Comparison of ENCODE assay signal across 15 cellular contexts in genomic region chr14:104867371-104868059, GRCh38. TPM values are rescaled to one million over a fixed set of nuclear protein-coding genes. Genes with fewer than 3 reads are reported as not detected.
A peak's percentile ranks its signal among the peaks of the same experiment; 100 is the strongest.
DNase-seq lines count a peak whose midpoint lies in the region; ATAC-seq and TF ChIP-seq lines count a peak whose summit lies in the region.
"Had no signal": no experiment of that assay in that cellular context is flagged by ENCODE, and none has a peak within 500 bp of the region (broad histone marks: within the 10 kb centered on the region; RNA-seq: fewer than 3 reads in every experiment).

No MANE protein-coding gene starts in this region.

- H3K4ac ChIP-seq in mesenchymal stem cell (ENCODE audit: low read depth in 1 of 2, low read length in 2 of 2), result no peak overlapping the region

- H4K20me1 ChIP-seq in Karpas-422 (ENCODE audit: insufficient read depth, low read depth, low read length), result peaks cover 7% of the 10 kb centered on the region

- peak overlapping the region in 1 of 2 experiments; percentile 91 for H3K23ac ChIP-seq in mesenchymal stem cell (ENCODE audit: low read length in 2 of 2)

- no peaks in the 10 kb centered on the region for H3K27me3 ChIP-seq in breast epithelium
- H3K27me3 ChIP-seq in mesenchymal stem cell (ENCODE audit: control insufficient read depth in 1 of 2, insufficient read depth in 1 of 2, low read length in 2 of 2), result peaks cover 0 to 21% of the 10 kb centered on the region in 2 experiments
- H3K27me3 ChIP-seq in Karpas-422 (ENCODE audit: low read length), result no peaks in the 10 kb centered on the region

- H3K36me3 Mint-ChIP-seq in MCF 10A (ENCODE audit: insufficient read depth, unreplicated experiment), result peaks cover 6% of the 10 kb centered on the region
- H3K36me3 Mint-ChIP-seq in T-cell, result no peaks in the 10 kb centered on the region
- no peaks in the 10 kb centered on the region for H3K36me3 Mint-ChIP-seq in stimulated activated memory B cell treated with anti-CD40 and anti-IgM and Interleukin-4, amounts not matched to agents 10 μg/mL and 1 μg/mL and 100 μg/mL, for 72 hours
- H3K36me3 Mint-ChIP-seq: CD14-positive monocyte had no signal

- TF ChIP-seq POLR2A in breast epithelium (IDR thresholded peaks at IDR 0.05), result no peak

- CTCF ChIA-PET in MCF 10A (lab: Yijun Ruan, JAX) (interaction anchor here (0.6 to 1.5 kb wide), 5 partner anchors 29 to 773 kb away, joined by 3 to 5 read pairs (median 4); no protein-coding TSS in a partner anchor), T-cell (lab: Charles Lee) (no interaction called here)

- no peak for TF ChIP-seq CTCF in MCF 10A (IDR thresholded peaks at IDR 0.05; ENCODE audit: unreplicated experiment)
- no peak for TF ChIP-seq CTCF in breast epithelium (IDR thresholded peaks at IDR 0.05)

- H3K4me2 ChIP-seq in mesenchymal stem cell (ENCODE audit: low read length, poor library complexity, severe bottlenecking) (no peak overlapping the region), Karpas-422 (ENCODE audit: low read depth, low read length, poor library complexity, severe bottlenecking) (no peak overlapping the region)

- DNase-seq in MCF 10A (ENCODE audit: unreplicated experiment) (no peak), breast epithelium (ENCODE audit: low spot score in 2 of 2) (no peak), T-cell (no peak), mesenchymal stem cell (no peak), Karpas-422 (no peak)
- no peak for DNase-seq in stimulated activated CD4-positive, alpha-beta T cell treated with anti-CD3 and anti-CD28 coated beads, Interleukin-2, amount 100 ng/mL, for 48 hours
- DNase-seq: MM.1S; NCI-H2227 treated with DMSO at 0.1 percent for 48 hours; stimulated activated CD4-positive, alpha-beta T cell treated with anti-CD3 and anti-CD28 coated beads, Interleukin-4, amount 100 ng/mL, for 24 hours had no signal

- H3K4me3 Mint-ChIP-seq in MCF 10A (ENCODE audit: unreplicated experiment) (peak overlapping the region; percentile 89), T-cell (peak overlapping the region in 2 of 3 donors; percentile 66 to 73)
- H3K4me3 Mint-ChIP-seq in stimulated activated memory B cell treated with anti-CD40 and anti-IgM and Interleukin-4, amounts not matched to agents 10 μg/mL and 1 μg/mL and 100 μg/mL, for 72 hours, result peak overlapping the region; percentile 30

- H2BK120ac ChIP-seq in mesenchymal stem cell (ENCODE audit: low read depth, low read length), result no peak overlapping the region

- H3K4me1 ChIP-seq in breast epithelium, result peaks cover 0 to 3% of the 10 kb centered on the region in 2 donors
- peaks cover 45% of the 10 kb centered on the region for H3K4me1 ChIP-seq in mesenchymal stem cell (ENCODE audit: control insufficient read depth, insufficient read depth, low read depth, low read length)
- peaks cover 2% of the 10 kb centered on the region; the same call in 1 of the 2 replicates for H3K4me1 ChIP-seq in Karpas-422 (ENCODE audit: low read length)

- POLR2A ChIA-PET in MCF 10A (lab: Yijun Ruan, JAX) (no interaction called here), T-cell (lab: Charles Lee) (no interaction called here)

- H3K9me3 Mint-ChIP-seq in MCF 10A (ENCODE audit: unreplicated experiment) (no peaks in the 10 kb centered on the region), T-cell (no peaks in the 10 kb centered on the region)
- no peaks in the 10 kb centered on the region for H3K9me3 Mint-ChIP-seq in stimulated activated memory B cell treated with anti-CD40 and anti-IgM and Interleukin-4, amounts not matched to agents 10 μg/mL and 1 μg/mL and 100 μg/mL, for 72 hours
- H3K9me3 Mint-ChIP-seq: stimulated activated naive CD8-positive, alpha-beta T cell treated with anti-CD3 and anti-CD28 coated beads, Interleukin-15, Interleukin-2, amounts not matched to agents 100 ng/mL and 50 ng/mL, for 24 hours had no signal

- no peaks in the 10 kb centered on the region for H3K27me3 Mint-ChIP-seq in MCF 10A (ENCODE audit: insufficient read depth, unreplicated experiment)
- peaks cover 9 to 10% of the 10 kb centered on the region in 2 donors for H3K27me3 Mint-ChIP-seq in T-cell
- peaks cover 77% of the 10 kb centered on the region for H3K27me3 Mint-ChIP-seq in stimulated activated memory B cell treated with anti-CD40 and anti-IgM and Interleukin-4, amounts not matched to agents 10 μg/mL and 1 μg/mL and 100 μg/mL, for 72 hours

- BruUV-seq in MCF 10A (replicated peaks; lab: Mats Ljungman, UMichigan), result no TSS peak

- H3K18ac ChIP-seq in mesenchymal stem cell (ENCODE audit: low read depth in 1 of 2, low read length in 2 of 2), result no peak overlapping the region

- H3K4me3 ChIP-seq in breast epithelium (peak overlapping the region in 1 of 3 donors; percentile 8), mesenchymal stem cell (ENCODE audit: insufficient read depth in 1 of 2, low read depth in 1 of 2, low read length in 2 of 2) (peak overlapping the region; percentile 19 to 87), Karpas-422 (ENCODE audit: low read length) (no peak overlapping the region)

- H3K79me1 ChIP-seq in mesenchymal stem cell (replicated peaks; ENCODE audit: low read length, poor library complexity, severe bottlenecking), result peaks cover 44% of the 10 kb centered on the region

- no peaks in the 10 kb centered on the region for H3K9me3 ChIP-seq in breast epithelium
- H3K9me3 ChIP-seq in mesenchymal stem cell (ENCODE audit: control insufficient read depth, low read length), result no peaks in the 10 kb centered on the region
- H3K9me3 ChIP-seq in Karpas-422 (ENCODE audit: low read length), result no peaks in the 10 kb centered on the region

- H2AFZ ChIP-seq in mesenchymal stem cell (ENCODE audit: low read depth, low read length) (no peak overlapping the region), Karpas-422 (ENCODE audit: low read length) (no peak overlapping the region)

- H3K27ac ChIP-seq in breast epithelium, result no peak overlapping the region
- no peak overlapping the region for H3K27ac ChIP-seq in mesenchymal stem cell (ENCODE audit: low read length, poor library complexity, severe bottlenecking)
- H3K27ac ChIP-seq in Karpas-422 (ENCODE audit: low read length), result no peak overlapping the region
- H3K27ac ChIP-seq: HL-60 had no signal

- H3K9ac ChIP-seq in mesenchymal stem cell (ENCODE audit: low read length) (peak overlapping the region; percentile 91), Karpas-422 (ENCODE audit: low read length) (no peak overlapping the region)

- no peak overlapping the region for H2BK5ac ChIP-seq in mesenchymal stem cell (ENCODE audit: low read depth, low read length, poor library complexity, severe bottlenecking)

- H3K27ac Mint-ChIP-seq in MCF 10A (ENCODE audit: low read depth, unreplicated experiment) (peak overlapping the region; percentile 76), T-cell (no peak overlapping the region)
- no peak overlapping the region for H3K27ac Mint-ChIP-seq in stimulated activated memory B cell treated with anti-CD40 and anti-IgM and Interleukin-4, amounts not matched to agents 10 μg/mL and 1 μg/mL and 100 μg/mL, for 72 hours
- H3K27ac Mint-ChIP-seq: stimulated activated naive CD8-positive, alpha-beta T cell treated with anti-CD3 and anti-CD28 coated beads, Interleukin-15, Interleukin-2, amounts not matched to agents 100 ng/mL and 50 ng/mL, for 24 hours had no signal

- intact Hi-C loops in MCF 10A (cut with micrococcal nuclease) (no loop called here), breast epithelium (cut with DNase I; ENCODE audit: low total_unique reads) (no loop called here)

- ATAC-seq in T-cell (replicated peaks in 1 of 4), result no peak
- ATAC-seq in stimulated activated memory B cell treated with anti-CD40 and anti-IgM and Interleukin-4, amounts not matched to agents 10 μg/mL and 1 μg/mL and 100 μg/mL, for 72 hours, result no peak
- ATAC-seq in GM18498 (IDR thresholded peaks at IDR 0.05; ENCODE audit: unreplicated experiment), result no peak
- ATAC-seq: left colon had no signal

- H4K91ac ChIP-seq in mesenchymal stem cell (ENCODE audit: low read length), result no peak overlapping the region

- H2BK15ac ChIP-seq in mesenchymal stem cell (ENCODE audit: low read depth, poor library complexity, severe bottlenecking), result no peak overlapping the region

- peak overlapping the region in 1 of 2 experiments; percentile 26 for H3K14ac ChIP-seq in mesenchymal stem cell (ENCODE audit: low read length in 2 of 2)

- H3K4me1 Mint-ChIP-seq in MCF 10A (ENCODE audit: insufficient read depth, unreplicated experiment) (peaks cover 25% of the 10 kb centered on the region), T-cell (peaks cover 2 to 14% (median 8%) of the 10 kb centered on the region in 3 donors)
- peaks cover 8% of the 10 kb centered on the region for H3K4me1 Mint-ChIP-seq in stimulated activated memory B cell treated with anti-CD40 and anti-IgM and Interleukin-4, amounts not matched to agents 10 μg/mL and 1 μg/mL and 100 μg/mL, for 72 hours

- H2AK5ac ChIP-seq in mesenchymal stem cell (ENCODE audit: low read length, severe bottlenecking), result no peak overlapping the region

- H4K8ac ChIP-seq in mesenchymal stem cell (ENCODE audit: low read length), result no peak overlapping the region

- 88% methylated on average over 6 of the region's 6 CpGs for WGBS in mesenchymal stem cell

- H3K36me3 ChIP-seq in breast epithelium (no peaks in the 10 kb centered on the region), mesenchymal stem cell (ENCODE audit: control insufficient read depth in 1 of 2, insufficient read depth in 2 of 2, low read depth in 1 of 2, low read length in 2 of 2) (peaks cover 7 to 52% of the 10 kb centered on the region in 2 experiments), Karpas-422 (ENCODE audit: insufficient read depth, low read length) (no peaks in the 10 kb centered on the region)

- H3K79me2 ChIP-seq in Karpas-422 (ENCODE audit: low read length), result no peaks in the 10 kb centered on the region

- H3K9me2 ChIP-seq in Karpas-422 (replicated peaks; ENCODE audit: insufficient read depth, low read length), result no peaks in the 10 kb centered on the region

- H2BK12ac ChIP-seq in mesenchymal stem cell (ENCODE audit: low read length in 2 of 2), result no peak overlapping the region

RNA-seq across cellular contexts. Expression of gene CEP170B, which starts 2.4 kb away (rescaled TPM):
- total RNA-seq in MCF 10A (2022) (61.8 and 77.4 TPM in 2 replicates), breast epithelium (10 to 100 TPM; 10.1 to 14.8 (median 13.8) TPM), T-cell (10 to 100 TPM in 1 of 5 donors, 1 to 10 TPM in 4; 2.8 to 11.2 (median 6.9) TPM)
- polyA plus RNA-seq in mesenchymal stem cell (2013, experiment 1 of 2), result 11.4 TPM
- 11.1 TPM for polyA plus RNA-seq in mesenchymal stem cell (2013, experiment 2 of 2)
- total RNA-seq in Karpas-422 (2014; rRNA removed; shearing (Covaris generic); ENCODE audit: low replicate concordance), result 0.56 and 0.94 TPM in 2 replicates
- polyA plus RNA-seq: CD14-positive monocyte had no signal

RNA-seq across cellular contexts. Expression of gene PLD4, which starts 57.2 kb away (rescaled TPM):
- total RNA-seq in MCF 10A (2022) (not detected in 2 replicates), breast epithelium (1 to 10 TPM in 1 of 3 donors, under 1 TPM in 1, not detected in 1; 0.33 to 4.0 TPM), T-cell (1 to 10 TPM in 4 of 5 donors, under 1 TPM in 1; 0.65 to 4.9 (median 3.9) TPM)
- polyA plus RNA-seq in mesenchymal stem cell (2013, experiment 1 of 2), result 0.01 TPM
- polyA plus RNA-seq in mesenchymal stem cell (2013, experiment 2 of 2), result not detected
- total RNA-seq in Karpas-422 (2014; rRNA removed; shearing (Covaris generic); ENCODE audit: low replicate concordance), result 146 and 265 TPM in 2 replicates

Comparison
In these comparisons a context has a peak if more than half of its experiments do, and no peak if none do; other contexts are left out.
1. H3K4me3 Mint-ChIP-seq: peak in every context shown above with its lines; median percentile 89 in MCF 10A; 70 in T-cell; 30 in stimulated activated memory B cell treated with anti-CD40 and anti-IgM and Interleukin-4, amounts not matched to agents 10 μg/mL and 1 μg/mL and 100 μg/mL, for 72 hours.
2. RNA of gene PLD4, which starts 57.2 kb away (total RNA-seq): 146 to 265 TPM in Karpas-422; 0.65 to 4.9 TPM in T-cell, 0.33 to 4.0 TPM in breast epithelium and not detected in MCF 10A; every median in the first group is over 10 times any median in the second.